9 cellular contexts compared by ENCODE assay signal in genomic region chr19:38266981-38267597, GRCh38. TPM values are rescaled to one million over a fixed set of nuclear protein-coding genes. Genes with fewer than 3 reads are reported as not detected.
DNase-seq lines count a peak whose midpoint lies in the region; ATAC-seq and TF ChIP-seq lines count a peak whose summit lies in the region.
"Had no signal": no experiment of that assay in that cellular context is flagged by ENCODE, and none has a peak within 500 bp of the region (broad histone marks: within the 10 kb centered on the region; RNA-seq: fewer than 3 reads in every experiment).

No MANE protein-coding gene starts in this region.

- H3K4me2 ChIP-seq in GM23338: peak overlapping the region; percentile 99

- H3K27me3 ChIP-seq in GM23338 (ENCODE audit: insufficient read depth): no peaks in the 10 kb centered on the region
- no peaks in the 10 kb centered on the region for H3K27me3 ChIP-seq in foreskin keratinocyte
- H3K27me3 ChIP-seq in right atrium auricular region: no peaks in the 10 kb centered on the region

- peak overlapping the region; percentile 98; the same call in 1 of the 2 replicates for H3K27ac ChIP-seq in GM23338 (ENCODE audit: low read depth)
- H3K27ac ChIP-seq in RWPE1: peak overlapping the region; percentile 96
- H3K27ac ChIP-seq in foreskin keratinocyte: peak overlapping the region; percentile 56
- no peak overlapping the region for H3K27ac ChIP-seq in right atrium auricular region

- CTCF ChIA-PET in RWPE1 (lab: Yijun Ruan, JAX): interaction anchor here (0.6 kb wide), 1 partner anchor 12 kb away, joined by 4 read pairs; no protein-coding TSS in a partner anchor

- H3K9me2 ChIP-seq in GM23338 (ENCODE audit: insufficient read depth): no peaks in the 10 kb centered on the region

- H3K36me3 ChIP-seq in GM23338 (ENCODE audit: insufficient read depth) (no peaks in the 10 kb centered on the region), right atrium auricular region (no peaks in the 10 kb centered on the region)

- no peak overlapping the region for H2AFZ ChIP-seq in GM23338

- peak overlapping the region; percentile 87 for H3K27ac Mint-ChIP-seq in GM23338

- POLR2A ChIA-PET in RWPE1 (lab: Yijun Ruan, JAX; ENCODE audit: low non-redundant PET): interaction anchor here (3.9 kb wide), 1 partner anchor 37 kb away, joined by 29 read pairs; the partner anchor contains the start of gene C19orf33

- H3K36me3 Mint-ChIP-seq in GM23338 (ENCODE audit: low read depth): peaks cover 5% of the 10 kb centered on the region; the same call in 2 of the 3 replicates

- H3K9me3 ChIP-seq in right atrium auricular region: no peaks in the 10 kb centered on the region

- H3K9me3 Mint-ChIP-seq in GM23338: no peaks in the 10 kb centered on the region

- H3F3A ChIP-seq in GM23338 (replicated peaks; ENCODE audit: low read depth): peaks cover 31% of the 10 kb centered on the region

- peak overlapping the region; percentile 95 for H3K4me3 Mint-ChIP-seq in GM23338

- DNase-seq in GM23338 (ENCODE audit: low spot score) (no peak), RWPE1 (ENCODE audit: low spot score) (peak; percentile 71), foreskin keratinocyte (peak in 1 of 2 donors; percentile 75), retinal pigment epithelial cell (ENCODE audit: low read depth) (peak; percentile 28), right atrium auricular region (ENCODE audit: low spot score) (no peak), NCI-H526 treated with DMSO at 0.1 percent for 48 hours (lab: John Stamatoyannopoulos, UW) (no peak), GF-D8 (lab: John Stamatoyannopoulos, UW) (no peak)
- DNase-seq: stimulated activated CD4-positive, alpha-beta T cell treated with anti-CD3 and anti-CD28 coated beads, Interleukin-2, amount 100 ng/mL, for 24 hours had no signal

- H3K4me1 Mint-ChIP-seq in GM23338: peaks cover 56% of the 10 kb centered on the region

- H4K20me1 ChIP-seq in GM23338 (replicated peaks; ENCODE audit: insufficient read depth): peaks cover 45% of the 10 kb centered on the region

- H3K27me3 Mint-ChIP-seq in GM23338 (ENCODE audit: insufficient read depth, low read depth, poor library complexity): peaks cover 20% of the 10 kb centered on the region

- H3K4me1 ChIP-seq in GM23338 (ENCODE audit: insufficient read depth): peaks cover 55% of the 10 kb centered on the region
- H3K4me1 ChIP-seq in foreskin keratinocyte: peaks cover 29% of the 10 kb centered on the region
- H3K4me1 ChIP-seq in right atrium auricular region: peaks cover 0 to 18% of the 10 kb centered on the region in 2 donors

- H3K4me3 ChIP-seq in GM23338: peak overlapping the region; percentile 96; the same call in 1 of the 2 replicates
- no peak overlapping the region for H3K4me3 ChIP-seq in retinal pigment epithelial cell (ENCODE audit: low read length)
- no peak overlapping the region for H3K4me3 ChIP-seq in right atrium auricular region

- no peak for TF ChIP-seq CTCF in GM23338 (conservative IDR thresholded peaks at IDR 0.05; ENCODE audit: low read depth in 2 of 2)
- no peak for TF ChIP-seq CTCF in RWPE1 (conservative IDR thresholded peaks at IDR 0.05; ENCODE audit: low read depth)
- TF ChIP-seq CTCF in foreskin keratinocyte (conservative IDR thresholded peaks at IDR 0.05): no peak
- TF ChIP-seq CTCF in retinal pigment epithelial cell (conservative IDR thresholded peaks at IDR 0.05; ENCODE audit: low read depth, low read length): no peak
- TF ChIP-seq CTCF in right atrium auricular region (IDR thresholded peaks at IDR 0.05): no peak

- ATAC-seq in GM23338 (no peak), foreskin keratinocyte (peak; percentile 22), GM18502 (IDR thresholded peaks at IDR 0.05; ENCODE audit: poor library complexity, unreplicated experiment) (no peak)

- H3K79me2 ChIP-seq in GM23338 (replicated peaks; ENCODE audit: insufficient read depth): peaks cover 73% of the 10 kb centered on the region

TF ChIP-seq in GM23338, 12 proteins besides CTCF, POLR2A, EP300 and RAD21:
- TF ChIP-seq, protein P1, sequence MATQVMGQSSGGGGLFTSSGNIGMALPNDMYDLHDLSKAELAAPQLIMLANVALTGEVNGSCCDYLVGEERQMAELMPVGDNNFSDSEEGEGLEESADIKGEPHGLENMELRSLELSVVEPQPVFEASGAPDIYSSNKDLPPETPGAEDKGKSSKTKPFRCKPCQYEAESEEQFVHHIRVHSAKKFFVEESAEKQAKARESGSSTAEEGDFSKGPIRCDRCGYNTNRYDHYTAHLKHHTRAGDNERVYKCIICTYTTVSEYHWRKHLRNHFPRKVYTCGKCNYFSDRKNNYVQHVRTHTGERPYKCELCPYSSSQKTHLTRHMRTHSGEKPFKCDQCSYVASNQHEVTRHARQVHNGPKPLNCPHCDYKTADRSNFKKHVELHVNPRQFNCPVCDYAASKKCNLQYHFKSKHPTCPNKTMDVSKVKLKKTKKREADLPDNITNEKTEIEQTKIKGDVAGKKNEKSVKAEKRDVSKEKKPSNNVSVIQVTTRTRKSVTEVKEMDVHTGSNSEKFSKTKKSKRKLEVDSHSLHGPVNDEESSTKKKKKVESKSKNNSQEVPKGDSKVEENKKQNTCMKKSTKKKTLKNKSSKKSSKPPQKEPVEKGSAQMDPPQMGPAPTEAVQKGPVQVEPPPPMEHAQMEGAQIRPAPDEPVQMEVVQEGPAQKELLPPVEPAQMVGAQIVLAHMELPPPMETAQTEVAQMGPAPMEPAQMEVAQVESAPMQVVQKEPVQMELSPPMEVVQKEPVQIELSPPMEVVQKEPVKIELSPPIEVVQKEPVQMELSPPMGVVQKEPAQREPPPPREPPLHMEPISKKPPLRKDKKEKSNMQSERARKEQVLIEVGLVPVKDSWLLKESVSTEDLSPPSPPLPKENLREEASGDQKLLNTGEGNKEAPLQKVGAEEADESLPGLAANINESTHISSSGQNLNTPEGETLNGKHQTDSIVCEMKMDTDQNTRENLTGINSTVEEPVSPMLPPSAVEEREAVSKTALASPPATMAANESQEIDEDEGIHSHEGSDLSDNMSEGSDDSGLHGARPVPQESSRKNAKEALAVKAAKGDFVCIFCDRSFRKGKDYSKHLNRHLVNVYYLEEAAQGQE (IDR thresholded peaks at IDR 0.05; ENCODE audit: unreplicated experiment): no peak
- TF ChIP-seq JUNB (IDR thresholded peaks at IDR 0.05; ENCODE audit: unreplicated experiment) (no peak), EZH2phosphoT487 (IDR thresholded peaks at IDR 0.05; ENCODE audit: unreplicated experiment) (no peak), ZNF331 (CRISPR knock-in tag; IDR thresholded peaks at IDR 0.05; ENCODE audit: low read depth) (no peak), POLR2AphosphoS5 (IDR thresholded peaks at IDR 0.05; ENCODE audit: low read depth) (no peak)
- TF ChIP-seq, protein P2, sequence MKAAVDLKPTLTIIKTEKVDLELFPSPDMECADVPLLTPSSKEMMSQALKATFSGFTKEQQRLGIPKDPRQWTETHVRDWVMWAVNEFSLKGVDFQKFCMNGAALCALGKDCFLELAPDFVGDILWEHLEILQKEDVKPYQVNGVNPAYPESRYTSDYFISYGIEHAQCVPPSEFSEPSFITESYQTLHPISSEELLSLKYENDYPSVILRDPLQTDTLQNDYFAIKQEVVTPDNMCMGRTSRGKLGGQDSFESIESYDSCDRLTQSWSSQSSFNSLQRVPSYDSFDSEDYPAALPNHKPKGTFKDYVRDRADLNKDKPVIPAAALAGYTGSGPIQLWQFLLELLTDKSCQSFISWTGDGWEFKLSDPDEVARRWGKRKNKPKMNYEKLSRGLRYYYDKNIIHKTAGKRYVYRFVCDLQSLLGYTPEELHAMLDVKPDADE (IDR thresholded peaks at IDR 0.05): no peak

RNA-seq across cellular contexts. Expression of gene SPINT2, which starts 2.7 kb away (rescaled TPM):
- 382 and 468 TPM in 2 replicates for total RNA-seq in GM23338 (2014; rRNA removed; shearing (Covaris generic))
- polyA plus RNA-seq in GM23338 (2016; fragmentation: Nextera tagmentation; extraction: Ambion mirVana) (298 and 319 TPM in 2 replicates), foreskin keratinocyte (616 and 683 TPM in 2 replicates)
- total RNA-seq in foreskin keratinocyte (419 and 453 TPM in 2 replicates), right atrium auricular region (10 to 100 TPM; 11.1 to 52.7 TPM)

RNA-seq across cellular contexts. Expression of gene PPP1R14A, which starts 10.9 kb away (rescaled TPM):
- total RNA-seq in GM23338 (2014; rRNA removed; shearing (Covaris generic)): 9.4 and 14.5 TPM in 2 replicates
- polyA plus RNA-seq in GM23338 (2016; fragmentation: Nextera tagmentation; extraction: Ambion mirVana): 76.2 and 77.5 TPM in 2 replicates
- total RNA-seq in foreskin keratinocyte: 2.3 and 4.2 TPM in 2 replicates
- polyA plus RNA-seq in foreskin keratinocyte: 15.0 and 18.4 TPM in 2 replicates
- 10 to 100 TPM; 28.0 to 30.0 TPM for total RNA-seq in right atrium auricular region

RNA-seq across cellular contexts. Expression of gene C19orf33, which starts 37.0 kb away (rescaled TPM):
- total RNA-seq in GM23338 (2014; rRNA removed; shearing (Covaris generic)): 26.7 and 58.9 TPM in 2 replicates
- polyA plus RNA-seq in GM23338 (2016; fragmentation: Nextera tagmentation; extraction: Ambion mirVana): 72.2 and 95.5 TPM in 2 replicates
- 513 and 634 TPM in 2 replicates for total RNA-seq in foreskin keratinocyte
- 1,054 and 1,152 TPM in 2 replicates for polyA plus RNA-seq in foreskin keratinocyte
- 10 to 100 TPM; 18.9 to 48.6 TPM for total RNA-seq in right atrium auricular region

RNA-seq across cellular contexts. Expression of gene DPF1, which starts 43.1 kb away (rescaled TPM):
- total RNA-seq in GM23338 (2014; rRNA removed; shearing (Covaris generic)): 8.3 and 11.7 TPM in 2 replicates
- polyA plus RNA-seq in GM23338 (2016; fragmentation: Nextera tagmentation; extraction: Ambion mirVana): 7.9 and 8.3 TPM in 2 replicates
- 3.3 and 3.8 TPM in 2 replicates for total RNA-seq in foreskin keratinocyte
- polyA plus RNA-seq in foreskin keratinocyte: 3.4 and 4.2 TPM in 2 replicates
- not detected for total RNA-seq in right atrium auricular region

RNA-seq across cellular contexts. Expression of gene YIF1B, which starts 48.7 kb away (rescaled TPM):
- 102 and 106 TPM in 2 replicates for total RNA-seq in GM23338 (2014; rRNA removed; shearing (Covaris generic))
- polyA plus RNA-seq in GM23338 (2016; fragmentation: Nextera tagmentation; extraction: Ambion mirVana): 82.8 and 88.0 TPM in 2 replicates
- 60.1 and 72.7 TPM in 2 replicates for total RNA-seq in foreskin keratinocyte
- polyA plus RNA-seq in foreskin keratinocyte: 90.2 and 115 TPM in 2 replicates
- total RNA-seq in right atrium auricular region: 10 to 100 TPM; 20.1 to 26.9 TPM

Comparison
In these comparisons a context has a peak if more than half of its experiments do, and no peak if none do; other contexts are left out.
1. DNase-seq: peak in RWPE1 (single experiment) and retinal pigment epithelial cell (single experiment); none in GM23338 (single experiment), right atrium auricular region (single experiment), NCI-H526 treated with DMSO at 0.1 percent for 48 hours (single experiment) and GF-D8 (single experiment).
2. H3K27ac ChIP-seq: peak in GM23338 (single experiment), RWPE1 (single experiment) and foreskin keratinocyte (single experiment); none in right atrium auricular region (0 of 2).